Comparison of ENCODE assay signal across 1 cellular context in genomic region chr15:54594115-54594514, GRCh38.
TF ChIP-seq lines count a peak whose summit lies in the region.

No MANE protein-coding gene starts in this region.

TF ChIP-seq in WTC11, 78 proteins besides CTCF, POLR2A, EP300 and RAD21 (continued from another document):
- no peak for TF ChIP-seq ZBTB21 (CRISPR knock-in tag; IDR thresholded peaks at IDR 0.05; ENCODE audit: borderline replicate concordance)
- TF ChIP-seq ARID4B (CRISPR knock-in tag; IDR thresholded peaks at IDR 0.05; ENCODE audit: borderline replicate concordance): no peak
- no peak for TF ChIP-seq ATF6 (CRISPR knock-in tag; IDR thresholded peaks at IDR 0.05)
- TF ChIP-seq NFE2L1 (CRISPR knock-in tag; IDR thresholded peaks at IDR 0.05): no peak
- TF ChIP-seq ZBTB43 (CRISPR knock-in tag; IDR thresholded peaks at IDR 0.05): no peak
- TF ChIP-seq PREB (CRISPR knock-in tag; IDR thresholded peaks at IDR 0.05; ENCODE audit: borderline replicate concordance): no peak
- no peak for TF ChIP-seq CBFB (CRISPR knock-in tag; IDR thresholded peaks at IDR 0.05; ENCODE audit: low read depth)
- no peak for TF ChIP-seq FOXP4 (CRISPR knock-in tag; IDR thresholded peaks at IDR 0.05)
- no peak for TF ChIP-seq HMGA2 (CRISPR knock-in tag; IDR thresholded peaks at IDR 0.05)
